In genomic region chr12:52251367-52252055, GRCh38 we compare ENCODE assay signal across 17 cellular contexts. TPM values are rescaled to one million over a fixed set of nuclear protein-coding genes. Genes with fewer than 3 reads are reported as not detected.
DNase-seq lines count a peak whose midpoint lies in the region; ATAC-seq and TF ChIP-seq lines count a peak whose summit lies in the region.
"Had no signal": no experiment of that assay in that cellular context is flagged by ENCODE, and none has a peak within 500 bp of the region (broad histone marks: within the 10 kb centered on the region; RNA-seq: fewer than 3 reads in every experiment).

No MANE protein-coding gene starts in this region.

- no peaks in the 10 kb centered on the region for H3K9me3 Mint-ChIP-seq in activated CD8-positive, alpha-beta memory T cell treated with anti-CD3 and anti-CD28 coated beads, Interleukin-2, amount 10 ng/mL, durations not matched to agents 7 days and 5 days (ENCODE audit: low read depth)
- H3K9me3 Mint-ChIP-seq in activated T-helper 17 cell treated with anti-CD3 and anti-CD28 coated beads, Interleukin-2, amount 50 U/mL, for 72 hours = no peaks in the 10 kb centered on the region
- H3K9me3 Mint-ChIP-seq: nephron progenitor cell had no signal

- peak overlapping the region; percentile 25 for H3K4me3 Mint-ChIP-seq in activated CD8-positive, alpha-beta memory T cell treated with anti-CD3 and anti-CD28 coated beads, Interleukin-2, amount 10 ng/mL, durations not matched to agents 7 days and 5 days
- H3K4me3 Mint-ChIP-seq in activated T-helper 17 cell treated with anti-CD3 and anti-CD28 coated beads, Interleukin-2, amount 50 U/mL, for 72 hours = peak overlapping the region; percentile 45
- H3K4me3 Mint-ChIP-seq: CD4-positive, CD25-positive, alpha-beta regulatory T cell had no signal

- peak; percentile 71 for DNase-seq in activated CD8-positive, alpha-beta memory T cell treated with anti-CD3 and anti-CD28 coated beads, Interleukin-2, amount 10 ng/mL, durations not matched to agents 7 days and 5 days
- DNase-seq in activated CD8-positive, alpha-beta memory T cell treated with anti-CD3 and anti-CD28 coated beads for 24 hours = no peak
- peak; percentile 8 for DNase-seq in OCI-M1 (lab: John Stamatoyannopoulos, UW)
- peak; percentile 17 for DNase-seq in omental fat pad (ENCODE audit: low spot score)
- no peak for DNase-seq in effector CD4-positive, alpha-beta T cell
- DNase-seq in epidermal melanocyte (ENCODE audit: insufficient read length, low spot score) = no peak
- DNase-seq: NCI-H1436 treated with DMSO at 0.1 percent for 48 hours; NCI-H2171 treated with DMSO at 0.1 percent for 48 hours; NCI-H774; nephron progenitor cell; Peyer's patch; stimulated activated CD4-positive, alpha-beta T cell treated with anti-CD3 and anti-CD28 coated beads, Interleukin-12 subunit alpha, Interleukin-12 subunit beta, amount 100 ng/mL, for 4 hours had no signal

- peaks cover 12% of the 10 kb centered on the region for H3K36me3 Mint-ChIP-seq in activated CD8-positive, alpha-beta memory T cell treated with anti-CD3 and anti-CD28 coated beads, Interleukin-2, amount 10 ng/mL, durations not matched to agents 7 days and 5 days
- H3K36me3 Mint-ChIP-seq in activated T-helper 17 cell treated with anti-CD3 and anti-CD28 coated beads, Interleukin-2, amount 50 U/mL, for 72 hours (ENCODE audit: low read depth) = no peaks in the 10 kb centered on the region

- peak overlapping the region; percentile 94 for H3K27ac Mint-ChIP-seq in activated CD8-positive, alpha-beta memory T cell treated with anti-CD3 and anti-CD28 coated beads, Interleukin-2, amount 10 ng/mL, durations not matched to agents 7 days and 5 days
- peak overlapping the region; percentile 58 for H3K27ac Mint-ChIP-seq in activated T-helper 17 cell treated with anti-CD3 and anti-CD28 coated beads, Interleukin-2, amount 50 U/mL, for 72 hours
- H3K27ac Mint-ChIP-seq: CD4-positive, CD25-positive, alpha-beta regulatory T cell; nephron progenitor cell had no signal

- CTCF ChIA-PET in activated CD8-positive, alpha-beta memory T cell treated with anti-CD3 and anti-CD28 coated beads, Interleukin-2, amount 10 ng/mL, durations not matched to agents 7 days and 5 days (lab: Charles Lee) = interaction anchor here (0.7 to 1.9 kb wide), 14 partner anchors 12 to 226 kb away, joined by 3 to 9 read pairs (median 4); no protein-coding TSS in a partner anchor

- peaks cover 52% of the 10 kb centered on the region for H3K4me1 Mint-ChIP-seq in activated CD8-positive, alpha-beta memory T cell treated with anti-CD3 and anti-CD28 coated beads, Interleukin-2, amount 10 ng/mL, durations not matched to agents 7 days and 5 days
- H3K4me1 Mint-ChIP-seq in activated T-helper 17 cell treated with anti-CD3 and anti-CD28 coated beads, Interleukin-2, amount 50 U/mL, for 72 hours = peaks cover 25% of the 10 kb centered on the region

- peak; percentile 83 for ATAC-seq in activated CD8-positive, alpha-beta memory T cell treated with anti-CD3 and anti-CD28 coated beads, Interleukin-2, amount 10 ng/mL, durations not matched to agents 7 days and 5 days
- ATAC-seq in activated T-helper 17 cell treated with anti-CD3 and anti-CD28 coated beads, Interleukin-2, amount 50 U/mL, for 72 hours (replicated peaks) = peak; percentile 83
- ATAC-seq in omental fat pad (ENCODE audit: low FRiP score) = no peak
- ATAC-seq in HG02981 (IDR thresholded peaks at IDR 0.05; ENCODE audit: unreplicated experiment) = no peak

- peaks cover 36% of the 10 kb centered on the region for H3K27me3 Mint-ChIP-seq in activated CD8-positive, alpha-beta memory T cell treated with anti-CD3 and anti-CD28 coated beads, Interleukin-2, amount 10 ng/mL, durations not matched to agents 7 days and 5 days
- peaks cover 19% of the 10 kb centered on the region for H3K27me3 Mint-ChIP-seq in activated T-helper 17 cell treated with anti-CD3 and anti-CD28 coated beads, Interleukin-2, amount 50 U/mL, for 72 hours

- TF ChIP-seq CTCF in omental fat pad (IDR thresholded peaks at IDR 0.05) = no peak

RNA-seq across cellular contexts. Expression of gene KRT7, which starts 18.5 kb away (rescaled TPM):
- total RNA-seq in activated CD8-positive, alpha-beta memory T cell treated with anti-CD3 and anti-CD28 coated beads, Interleukin-2, amount 10 ng/mL, durations not matched to agents 7 days and 5 days = 10 to 100 TPM in 1 of 2 experiments, 1 to 10 TPM in 1; 4.7 to 18.3 TPM
- total RNA-seq in activated T-helper 17 cell treated with anti-CD3 and anti-CD28 coated beads, Interleukin-2, amount 50 U/mL, for 72 hours = 10 to 100 TPM in 1 of 2 donors, 1 to 10 TPM in 1; 7.6 to 12.5 TPM
- total RNA-seq in omental fat pad = 100 to 1,000 TPM in 3 of 4 donors, 1 to 10 TPM in 1; 2.5 to 248 (median 111) TPM
- total RNA-seq: CD4-positive, CD25-positive, alpha-beta regulatory T cell had no signal

RNA-seq across cellular contexts. Expression of gene KRT86, which starts 22.9 kb away (rescaled TPM):
- 1 to 10 TPM in 1 of 2 experiments, under 1 TPM in 1; 0.18 to 1.2 TPM for total RNA-seq in activated CD8-positive, alpha-beta memory T cell treated with anti-CD3 and anti-CD28 coated beads, Interleukin-2, amount 10 ng/mL, durations not matched to agents 7 days and 5 days
- total RNA-seq in activated T-helper 17 cell treated with anti-CD3 and anti-CD28 coated beads, Interleukin-2, amount 50 U/mL, for 72 hours = 1 to 10 TPM in 1 of 2 donors, under 1 TPM in 1; 0.56 to 2.1 TPM
- total RNA-seq in omental fat pad = under 1 TPM in 1 of 4 donors, not detected in 3; 0.37 TPM
- total RNA-seq: CD4-positive, CD25-positive, alpha-beta regulatory T cell; Peyer's patch had no signal

RNA-seq across cellular contexts. Expression of gene KRT81, which starts 39.8 kb away (rescaled TPM):
- under 1 TPM in 1 of 2 experiments, not detected in 1; 0.30 TPM for total RNA-seq in activated CD8-positive, alpha-beta memory T cell treated with anti-CD3 and anti-CD28 coated beads, Interleukin-2, amount 10 ng/mL, durations not matched to agents 7 days and 5 days
- not detected for total RNA-seq in activated T-helper 17 cell treated with anti-CD3 and anti-CD28 coated beads, Interleukin-2, amount 50 U/mL, for 72 hours
- not detected for total RNA-seq in omental fat pad
- total RNA-seq: CD4-positive, CD25-positive, alpha-beta regulatory T cell; fibroblast of lung; Peyer's patch; pulmonary artery endothelial cell had no signal

RNA-seq across cellular contexts. Expression of gene KRT80, which starts 59.7 kb away (rescaled TPM):
- total RNA-seq in activated CD8-positive, alpha-beta memory T cell treated with anti-CD3 and anti-CD28 coated beads, Interleukin-2, amount 10 ng/mL, durations not matched to agents 7 days and 5 days = not detected
- not detected for total RNA-seq in activated T-helper 17 cell treated with anti-CD3 and anti-CD28 coated beads, Interleukin-2, amount 50 U/mL, for 72 hours
- total RNA-seq in omental fat pad = 1 to 10 TPM in 1 of 4 donors, under 1 TPM in 2, not detected in 1; 0.37 to 5.5 (median 0.75) TPM
- total RNA-seq: CD4-positive, CD25-positive, alpha-beta regulatory T cell had no signal

Comparison
In these comparisons a context has a peak if more than half of its experiments do, and no peak if none do; other contexts are left out.
1. DNase-seq: peak in activated CD8-positive, alpha-beta memory T cell treated with anti-CD3 and anti-CD28 coated beads, Interleukin-2, amount 10 ng/mL, durations not matched to agents 7 days and 5 days (single experiment), OCI-M1 (single experiment) and omental fat pad (single experiment); none in activated CD8-positive, alpha-beta memory T cell treated with anti-CD3 and anti-CD28 coated beads for 24 hours (single experiment), effector CD4-positive, alpha-beta T cell (single experiment) and epidermal melanocyte (single experiment).
2. ATAC-seq: peak in activated CD8-positive, alpha-beta memory T cell treated with anti-CD3 and anti-CD28 coated beads, Interleukin-2, amount 10 ng/mL, durations not matched to agents 7 days and 5 days (single experiment) and activated T-helper 17 cell treated with anti-CD3 and anti-CD28 coated beads, Interleukin-2, amount 50 U/mL, for 72 hours (single experiment); none in omental fat pad (single experiment) and HG02981 (single experiment).